ENCODE assay signal across 1 cellular context in the genomic region with DNA sequence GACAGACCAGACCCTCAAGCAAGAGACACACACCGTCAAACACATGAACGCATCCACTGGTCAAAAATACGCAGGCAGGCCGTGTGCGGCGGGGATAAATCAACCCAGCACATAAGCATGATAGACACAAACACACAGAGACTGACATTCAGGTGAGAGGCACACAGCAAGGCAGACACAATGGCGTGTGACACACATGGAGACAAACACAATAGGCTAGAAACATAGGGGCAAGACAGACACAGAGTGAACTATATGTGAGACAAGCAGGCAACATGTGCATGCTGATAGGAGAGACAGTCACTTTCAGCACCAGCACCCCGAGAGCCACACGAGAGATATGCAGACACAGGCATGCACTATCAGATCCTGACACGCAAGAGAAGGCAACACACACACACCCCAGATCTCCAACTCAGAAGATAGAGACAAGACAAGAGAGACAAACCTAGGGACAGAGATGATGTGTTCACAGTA.
TF ChIP-seq lines count a peak whose summit lies in the region.

No MANE protein-coding gene starts in this region.

TF ChIP-seq in K562, 482 proteins besides CTCF, POLR2A, EP300 and RAD21 (continued from another document and continues in another):
- TF ChIP-seq TSHZ1 (CRISPR knock-in tag; IDR thresholded peaks at IDR 0.05), result no peak
- no peak for TF ChIP-seq ZNF655 (CRISPR knock-in tag; IDR thresholded peaks at IDR 0.05)
- peak; percentile 83 for TF ChIP-seq EP400 (IDR thresholded peaks at IDR 0.05)
- no peak for TF ChIP-seq TAF15 (IDR thresholded peaks at IDR 0.05; ENCODE audit: low read depth, low read length)
- peak; percentile 91 for TF ChIP-seq SMARCE1 (IDR thresholded peaks at IDR 0.05)
- TF ChIP-seq ZNF280A (IDR thresholded peaks at IDR 0.05; ENCODE audit: low read depth, partially characterized antibody), result no peak
- TF ChIP-seq ZC3H4 (CRISPR knock-in tag; IDR thresholded peaks at IDR 0.05; ENCODE audit: borderline replicate concordance), result no peak
- TF ChIP-seq ZNF785 (CRISPR knock-in tag; IDR thresholded peaks at IDR 0.05), result no peak
- TF ChIP-seq, protein P1, sequence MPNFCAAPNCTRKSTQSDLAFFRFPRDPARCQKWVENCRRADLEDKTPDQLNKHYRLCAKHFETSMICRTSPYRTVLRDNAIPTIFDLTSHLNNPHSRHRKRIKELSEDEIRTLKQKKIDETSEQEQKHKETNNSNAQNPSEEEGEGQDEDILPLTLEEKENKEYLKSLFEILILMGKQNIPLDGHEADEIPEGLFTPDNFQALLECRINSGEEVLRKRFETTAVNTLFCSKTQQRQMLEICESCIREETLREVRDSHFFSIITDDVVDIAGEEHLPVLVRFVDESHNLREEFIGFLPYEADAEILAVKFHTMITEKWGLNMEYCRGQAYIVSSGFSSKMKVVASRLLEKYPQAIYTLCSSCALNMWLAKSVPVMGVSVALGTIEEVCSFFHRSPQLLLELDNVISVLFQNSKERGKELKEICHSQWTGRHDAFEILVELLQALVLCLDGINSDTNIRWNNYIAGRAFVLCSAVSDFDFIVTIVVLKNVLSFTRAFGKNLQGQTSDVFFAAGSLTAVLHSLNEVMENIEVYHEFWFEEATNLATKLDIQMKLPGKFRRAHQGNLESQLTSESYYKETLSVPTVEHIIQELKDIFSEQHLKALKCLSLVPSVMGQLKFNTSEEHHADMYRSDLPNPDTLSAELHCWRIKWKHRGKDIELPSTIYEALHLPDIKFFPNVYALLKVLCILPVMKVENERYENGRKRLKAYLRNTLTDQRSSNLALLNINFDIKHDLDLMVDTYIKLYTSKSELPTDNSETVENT (CRISPR knock-in tag; IDR thresholded peaks at IDR 0.05), result no peak
- TF ChIP-seq TEAD4 (IDR thresholded peaks at IDR 0.05; ENCODE audit: low read length), result peak; percentile 98
- TF ChIP-seq TEAD4 (CRISPR knock-in tag; IDR thresholded peaks at IDR 0.05; ENCODE audit: borderline replicate concordance), result no peak
- TF ChIP-seq RBM25 (IDR thresholded peaks at IDR 0.05; ENCODE audit: low read depth, low read length, severe bottlenecking), result no peak
- no peak for TF ChIP-seq CTCFL (IDR thresholded peaks at IDR 0.05; ENCODE audit: borderline replicate concordance, insufficient read depth, low read depth, low read length, poor library complexity, severe bottlenecking)
- peak; percentile 68 for TF ChIP-seq MGA (IDR thresholded peaks at IDR 0.05)
- peak; percentile 96 for TF ChIP-seq SMAD4 (CRISPR knock-in tag; conservative IDR thresholded peaks at IDR 0.05)
- no peak for TF ChIP-seq IRF1 (CRISPR knock-in tag; IDR thresholded peaks at IDR 0.05; ENCODE audit: borderline replicate concordance)
- TF ChIP-seq MXI1 (IDR thresholded peaks at IDR 0.05; ENCODE audit: low read depth, low read length), result 0 out of 2 replicates have a peak, but pooled peaks have one; percentile 51
- TF ChIP-seq CAMTA2 (CRISPR knock-in tag; conservative IDR thresholded peaks at IDR 0.05), result no peak
- TF ChIP-seq CBFB (CRISPR knock-in tag; IDR thresholded peaks at IDR 0.05), result no peak
- TF ChIP-seq SMAD1 (IDR thresholded peaks at IDR 0.05; ENCODE audit: low read depth, low read length, partially characterized antibody), result peak; percentile 52
- peak; percentile 84 for TF ChIP-seq MTA1 (IDR thresholded peaks at IDR 0.05; ENCODE audit: borderline replicate concordance)
- TF ChIP-seq TFE3 (CRISPR knock-in tag; IDR thresholded peaks at IDR 0.05), result no peak
- TF ChIP-seq NFIX (CRISPR knock-in tag; IDR thresholded peaks at IDR 0.05; ENCODE audit: low read depth), result no peak
- TF ChIP-seq DACH1 (IDR thresholded peaks at IDR 0.05; ENCODE audit: partially characterized antibody), result no peak
- 0 out of 2 replicates have a peak, but pooled peaks have one; percentile 71 for TF ChIP-seq ZNF175 (CRISPR knock-in tag; IDR thresholded peaks at IDR 0.05; ENCODE audit: low read depth)
